ENCODE assay signal across 9 cellular contexts in genomic region chr2:127220102-127220806, GRCh38. TPM values are rescaled to one million over a fixed set of nuclear protein-coding genes. Genes with fewer than 3 reads are reported as not detected.
DNase-seq lines count a peak whose midpoint lies in the region; ATAC-seq and TF ChIP-seq lines count a peak whose summit lies in the region.
"Had no signal": no experiment of that assay in that cellular context is flagged by ENCODE, and none has a peak within 500 bp of the region (broad histone marks: within the 10 kb centered on the region; RNA-seq: fewer than 3 reads in every experiment).

CYP27C1 (minus strand) TSS chr2:127220299; CDS start chr2:127220270, 29 bp downstream.

- H3K27ac ChIP-seq in esophagus (ENCODE audit: low read depth in 2 of 2, low read length in 1 of 2) (peak within 1 kb of the TSS in 1 of 2 donors; percentile 86), neural cell (ENCODE audit: low read length) (no peak within 1 kb of the TSS)
- H3K27ac ChIP-seq: neutrophil had no signal

- H3K79me2 ChIP-seq in neural cell (replicated peaks; ENCODE audit: insufficient read depth, low read length), result peaks cover 9% of the 10 kb centered on the region

- peaks cover 2% of the 10 kb centered on the region for H3F3A ChIP-seq in neural cell (ENCODE audit: insufficient read depth, low read length, poor library complexity, severe bottlenecking)

- H3K9ac ChIP-seq in neural cell (ENCODE audit: low read length), result peak within 1 kb of the TSS; percentile 69

- no peak for TF ChIP-seq RAD21 in neural cell (conservative IDR thresholded peaks at IDR 0.05)

- H3K9me3 ChIP-seq in esophagus (ENCODE audit: control insufficient read depth in 2 of 2, insufficient read depth in 1 of 2, low read depth in 1 of 2, low read length in 1 of 2) (no peaks in the 10 kb centered on the region), neural cell (ENCODE audit: low read length) (no peaks in the 10 kb centered on the region)
- H3K9me3 ChIP-seq: neutrophil had no signal

- 2% methylated on average over 43 of the region's 43 CpGs for WGBS in esophagus, 2 donors

- no peak for TF ChIP-seq EP300 in neural cell (conservative IDR thresholded peaks at IDR 0.05; ENCODE audit: poor library complexity, severe bottlenecking)

- H2AFZ ChIP-seq in neural cell (ENCODE audit: low read depth, low read length), result peak within 1 kb of the TSS; percentile 65

- H3K4me2 ChIP-seq in neural cell (ENCODE audit: low read length), result peak within 1 kb of the TSS; percentile 69

- H3K4me1 ChIP-seq in esophagus (ENCODE audit: control insufficient read depth in 2 of 2, insufficient read depth in 2 of 2, low read length in 1 of 2), result peaks cover 0 to 4% of the 10 kb centered on the region in 2 donors

- no peaks in the 10 kb centered on the region for H4K20me1 ChIP-seq in neural cell (ENCODE audit: insufficient read depth)

- no peak for ATAC-seq in HG03520 (IDR thresholded peaks at IDR 0.05; ENCODE audit: unreplicated experiment)

- H3K9me2 ChIP-seq in neural cell (ENCODE audit: insufficient read depth, low read length), result no peaks in the 10 kb centered on the region

- DNase-seq in D341Med (ENCODE audit: low spot score) (peak; percentile 82), RPMI7951 (ENCODE audit: low read depth) (peak; percentile 41), NCI-H1048 (lab: John Stamatoyannopoulos, UW) (no peak), pons (ENCODE audit: low spot score) (no peak), kidney glomerular epithelial cell (lab: John Stamatoyannopoulos, UW) (no peak)

- H3K36me3 ChIP-seq in esophagus (ENCODE audit: control insufficient read depth in 2 of 2, insufficient read depth in 2 of 2, low read length in 1 of 2), result no peaks in the 10 kb centered on the region
- H3K36me3 ChIP-seq in neural cell (ENCODE audit: insufficient read depth, low read length), result no peaks in the 10 kb centered on the region
- H3K36me3 ChIP-seq: neutrophil had no signal

- H3K27me3 ChIP-seq in esophagus (ENCODE audit: control insufficient read depth in 1 of 2, insufficient read depth in 2 of 2, low read length in 2 of 2) (peaks cover 0 to 4% of the 10 kb centered on the region in 2 donors), neural cell (ENCODE audit: insufficient read depth, low read depth, low read length) (peaks cover 23% of the 10 kb centered on the region)

- peak within 1 kb of the TSS; percentile 65 to 74 for H3K4me3 ChIP-seq in esophagus (ENCODE audit: low read depth in 1 of 2, low read length in 2 of 2)
- H3K4me3 ChIP-seq in neural cell (ENCODE audit: low read length), result peak within 1 kb of the TSS; percentile 86

- no peak for TF ChIP-seq CTCF in neural cell (IDR thresholded peaks at IDR 0.05; ENCODE audit: poor library complexity, severe bottlenecking)

TF ChIP-seq in neural cell, 6 proteins besides CTCF, POLR2A, EP300 and RAD21:
- no peak for TF ChIP-seq SMC3 (conservative IDR thresholded peaks at IDR 0.05; ENCODE audit: poor library complexity)
- no peak for TF ChIP-seq EZH2 (IDR thresholded peaks at IDR 0.05; ENCODE audit: borderline replicate concordance, insufficient read depth, low read length, poor library complexity, severe bottlenecking)
- no peak for TF ChIP-seq MXI1 (conservative IDR thresholded peaks at IDR 0.05; ENCODE audit: poor library complexity, severe bottlenecking)
- no peak for TF ChIP-seq REST (IDR thresholded peaks at IDR 0.05; ENCODE audit: borderline replicate concordance)
- no peak for TF ChIP-seq TAF1 (IDR thresholded peaks at IDR 0.05; ENCODE audit: low read depth)
- no peak for TF ChIP-seq POLR2AphosphoS5 (IDR thresholded peaks at IDR 0.05)

RNA-seq across cellular contexts. Expression of gene CYP27C1, which starts in this region (rescaled TPM):
- 3.5 TPM in 2 replicates for total RNA-seq in RPMI7951 (2014; rRNA removed; shearing (Covaris generic))
- 1 to 10 TPM in 1 of 2 donors, under 1 TPM in 1; 0.80 to 1.4 TPM for polyA plus RNA-seq in esophagus
- 0.84 and 2.3 TPM in 2 replicates for polyA plus RNA-seq in neural cell
- 1.7 and 2.2 TPM in 2 replicates for polyA minus RNA-seq in neural cell

Comparison
In these comparisons a context has a peak if more than half of its experiments do, and no peak if none do; other contexts are left out.
1. DNase-seq: peak in D341Med (single experiment) and RPMI7951 (single experiment); none in NCI-H1048 (single experiment), pons (single experiment) and kidney glomerular epithelial cell (single experiment).